In the genomic region with DNA sequence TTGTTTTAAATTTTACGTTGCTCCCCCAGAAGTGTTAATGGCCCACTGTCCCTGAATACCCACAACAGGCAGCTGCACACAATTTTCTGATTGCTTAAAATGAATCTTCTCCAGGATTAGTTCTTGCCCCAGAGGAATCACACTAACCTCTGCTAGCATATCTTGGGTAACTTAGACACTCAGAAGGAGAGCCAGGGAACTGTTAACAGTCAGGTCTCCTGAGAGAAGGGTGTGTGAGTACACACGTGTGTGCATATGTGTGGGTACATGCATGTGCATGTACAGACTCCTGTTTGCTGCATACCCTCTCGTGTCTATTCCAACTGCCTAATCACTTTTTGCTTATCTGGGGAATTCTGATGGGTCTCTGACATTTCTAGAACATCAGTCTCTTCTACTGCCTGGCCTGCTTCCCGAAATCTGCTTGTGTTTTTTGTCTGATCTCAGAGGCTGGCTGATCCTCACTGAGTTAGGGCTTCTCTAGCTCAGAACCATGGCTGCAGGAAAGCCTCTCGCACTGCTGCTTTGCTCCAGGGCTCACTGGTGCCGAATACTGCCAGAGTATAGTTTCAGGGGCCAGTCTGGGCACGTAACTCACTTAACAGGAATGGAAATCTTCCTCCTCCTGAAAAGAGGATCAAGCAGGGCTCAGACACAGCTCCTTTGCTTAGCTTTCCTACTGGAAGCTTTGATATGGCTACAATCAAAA, we compare ENCODE assay signal across 17 cellular contexts.
DNase-seq lines count a peak whose midpoint lies in the region; ATAC-seq and TF ChIP-seq lines count a peak whose summit lies in the region.
"Had no signal": no experiment of that assay in that cellular context is flagged by ENCODE, and none has a peak within 500 bp of the region (broad histone marks: within the 10 kb centered on the region; RNA-seq: fewer than 3 reads in every experiment).

No MANE protein-coding gene starts in this region.

- no peak for TF ChIP-seq CTCF in nephron (IDR thresholded peaks at IDR 0.05; ENCODE audit: unreplicated experiment in 3 of 3)
- no peak for TF ChIP-seq CTCF in CD4-positive, alpha-beta T cell (IDR thresholded peaks at IDR 0.05)

- no peaks in the 10 kb centered on the region for H3K9me3 Mint-ChIP-seq in nephron
- no peaks in the 10 kb centered on the region for H3K9me3 Mint-ChIP-seq in CD4-positive, alpha-beta T cell
- H3K9me3 Mint-ChIP-seq: activated CD4-positive, alpha-beta memory T cell treated with anti-CD3 and anti-CD28 coated beads for 36 hours; activated naive CD8-positive, alpha-beta T cell treated with anti-CD3 and anti-CD28 coated beads, Interleukin-2, amount 50 U/mL, for 24 hours; activated T-cell treated with anti-CD3 and anti-CD28 coated beads, Interleukin-2, amount 50 U/mL, for 72 hours; naive thymus-derived CD8-positive, alpha-beta T cell had no signal

- H3K27ac ChIP-seq in CD4-positive, alpha-beta T cell (ENCODE audit: low read depth, low read length), result no peak overlapping the region
- H3K27ac ChIP-seq: SK-N-MC had no signal

- H3K27ac Mint-ChIP-seq in nephron, result peak overlapping the region in 2 of 3 experiments; percentile 2 to 20
- no peak overlapping the region for H3K27ac Mint-ChIP-seq in CD4-positive, alpha-beta T cell
- H3K27ac Mint-ChIP-seq: activated CD4-positive, alpha-beta memory T cell treated with anti-CD3 and anti-CD28 coated beads for 36 hours; activated naive CD8-positive, alpha-beta T cell treated with anti-CD3 and anti-CD28 coated beads, Interleukin-2, amount 50 U/mL, for 24 hours; activated T-cell treated with anti-CD3 and anti-CD28 coated beads, Interleukin-2, amount 50 U/mL, for 72 hours had no signal

- H3K27me3 ChIP-seq in CD4-positive, alpha-beta T cell (ENCODE audit: control insufficient read depth, insufficient read depth, low read length), result no peaks in the 10 kb centered on the region

- ATAC-seq in esophagus mucosa, result peak; percentile 96
- no peak for ATAC-seq in CD4-positive, alpha-beta T cell (ENCODE audit: poor library complexity)
- no peak for ATAC-seq in GM18511 (IDR thresholded peaks at IDR 0.05; ENCODE audit: unreplicated experiment)
- ATAC-seq: activated naive CD8-positive, alpha-beta T cell treated with anti-CD3 and anti-CD28 coated beads, Interleukin-2, amount 50 U/mL, for 24 hours; activated T-cell treated with anti-CD3 and anti-CD28 coated beads, Interleukin-2, amount 50 U/mL, for 72 hours; naive thymus-derived CD8-positive, alpha-beta T cell had no signal

- DNase-seq in ELF-1 (ENCODE audit: low read depth, low spot score) (peak; percentile 30), OCI-M1 (lab: John Stamatoyannopoulos, UW) (peak; percentile 33), HUDEP-2 (lab: John Stamatoyannopoulos, UW; ENCODE audit: unreplicated experiment in 76 of 76) (no peak)
- DNase-seq in CD4-positive, alpha-beta T cell, result no peak
- DNase-seq in stimulated activated CD4-positive, alpha-beta T cell treated with anti-CD3 and anti-CD28 coated beads, Interleukin-15, amount 100 ng/mL, for 24 hours, result no peak
- DNase-seq: activated CD4-positive, alpha-beta memory T cell treated with anti-CD3 and anti-CD28 coated beads for 36 hours; activated naive CD8-positive, alpha-beta T cell treated with anti-CD3 and anti-CD28 coated beads, Interleukin-2, amount 50 U/mL, for 24 hours; activated T-cell treated with anti-CD3 and anti-CD28 coated beads, Interleukin-2, amount 50 U/mL, for 72 hours; Caco-2; cortex of kidney; Kasumi-1; naive thymus-derived CD8-positive, alpha-beta T cell; NCI-H1436 had no signal

- CTCF ChIA-PET in CD4-positive, alpha-beta T cell (lab: Charles Lee), result no interaction called here

- peaks cover 8% of the 10 kb centered on the region for H3K36me3 Mint-ChIP-seq in nephron (ENCODE audit: low read depth)
- no peaks in the 10 kb centered on the region for H3K36me3 Mint-ChIP-seq in CD4-positive, alpha-beta T cell (ENCODE audit: low read depth)
- H3K36me3 Mint-ChIP-seq: activated CD4-positive, alpha-beta memory T cell treated with anti-CD3 and anti-CD28 coated beads for 36 hours; naive thymus-derived CD8-positive, alpha-beta T cell had no signal

- no peaks in the 10 kb centered on the region for H3K27me3 Mint-ChIP-seq in nephron (ENCODE audit: low read depth)
- no peaks in the 10 kb centered on the region for H3K27me3 Mint-ChIP-seq in CD4-positive, alpha-beta T cell
- H3K27me3 Mint-ChIP-seq: activated CD4-positive, alpha-beta memory T cell treated with anti-CD3 and anti-CD28 coated beads for 36 hours; activated naive CD8-positive, alpha-beta T cell treated with anti-CD3 and anti-CD28 coated beads, Interleukin-2, amount 50 U/mL, for 24 hours had no signal

- intact Hi-C loops in CD4-positive, alpha-beta T cell (cut with DNase I, micrococcal nuclease), result no loop called here

- H3K4me3 Mint-ChIP-seq in nephron, result no peak overlapping the region
- H3K4me3 Mint-ChIP-seq in CD4-positive, alpha-beta T cell, result no peak overlapping the region
- H3K4me3 Mint-ChIP-seq: activated CD4-positive, alpha-beta memory T cell treated with anti-CD3 and anti-CD28 coated beads for 36 hours; activated naive CD8-positive, alpha-beta T cell treated with anti-CD3 and anti-CD28 coated beads, Interleukin-2, amount 50 U/mL, for 24 hours; activated T-cell treated with anti-CD3 and anti-CD28 coated beads, Interleukin-2, amount 50 U/mL, for 72 hours; naive thymus-derived CD8-positive, alpha-beta T cell had no signal

- POLR2A ChIA-PET in CD4-positive, alpha-beta T cell (lab: Charles Lee), result no interaction called here

- no peaks in the 10 kb centered on the region for H3K4me1 Mint-ChIP-seq in nephron
- no peaks in the 10 kb centered on the region for H3K4me1 Mint-ChIP-seq in CD4-positive, alpha-beta T cell (ENCODE audit: low read depth)
- H3K4me1 Mint-ChIP-seq: activated naive CD8-positive, alpha-beta T cell treated with anti-CD3 and anti-CD28 coated beads, Interleukin-2, amount 50 U/mL, for 24 hours had no signal

- no peaks in the 10 kb centered on the region for H3K9me3 ChIP-seq in CD4-positive, alpha-beta T cell (ENCODE audit: control insufficient read depth, low read length)
- H3K9me3 ChIP-seq: Caco-2 had no signal

Comparison
In these comparisons a context has a peak if more than half of its experiments do, and no peak if none do; other contexts are left out.
1. DNase-seq: peak in ELF-1 (single experiment) and OCI-M1 (single experiment); none in CD4-positive, alpha-beta T cell (0 of 10), HUDEP-2 (0 of 76) and stimulated activated CD4-positive, alpha-beta T cell treated with anti-CD3 and anti-CD28 coated beads, Interleukin-15, amount 100 ng/mL, for 24 hours (single experiment).